Comparison of ENCODE assay signal across 1 cellular context in the genomic region with DNA sequence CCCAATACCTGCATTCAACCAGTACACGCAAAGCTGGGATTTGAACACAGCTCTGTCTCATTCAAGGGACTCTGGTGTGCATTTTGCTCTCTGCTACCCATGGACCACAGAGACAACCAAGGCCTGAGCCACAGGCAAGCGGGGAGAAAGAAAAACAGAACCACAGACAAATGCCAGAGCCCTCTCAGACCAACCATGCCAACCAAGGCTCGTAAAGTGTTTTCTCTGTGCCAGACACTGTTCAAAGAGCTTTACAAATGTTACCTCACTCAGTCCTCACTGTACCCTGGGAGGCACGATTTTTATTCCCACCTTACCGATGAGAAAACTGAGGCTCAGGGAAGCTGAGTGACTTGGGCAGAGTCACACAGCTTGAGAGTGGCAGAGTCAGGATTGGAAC.
TF ChIP-seq lines count a peak whose summit lies in the region.

No MANE protein-coding gene starts in this region.

TF ChIP-seq in SK-N-SH, 30 proteins besides CTCF, POLR2A, EP300 and RAD21 (continued from another document):
- TF ChIP-seq, protein P1, sequence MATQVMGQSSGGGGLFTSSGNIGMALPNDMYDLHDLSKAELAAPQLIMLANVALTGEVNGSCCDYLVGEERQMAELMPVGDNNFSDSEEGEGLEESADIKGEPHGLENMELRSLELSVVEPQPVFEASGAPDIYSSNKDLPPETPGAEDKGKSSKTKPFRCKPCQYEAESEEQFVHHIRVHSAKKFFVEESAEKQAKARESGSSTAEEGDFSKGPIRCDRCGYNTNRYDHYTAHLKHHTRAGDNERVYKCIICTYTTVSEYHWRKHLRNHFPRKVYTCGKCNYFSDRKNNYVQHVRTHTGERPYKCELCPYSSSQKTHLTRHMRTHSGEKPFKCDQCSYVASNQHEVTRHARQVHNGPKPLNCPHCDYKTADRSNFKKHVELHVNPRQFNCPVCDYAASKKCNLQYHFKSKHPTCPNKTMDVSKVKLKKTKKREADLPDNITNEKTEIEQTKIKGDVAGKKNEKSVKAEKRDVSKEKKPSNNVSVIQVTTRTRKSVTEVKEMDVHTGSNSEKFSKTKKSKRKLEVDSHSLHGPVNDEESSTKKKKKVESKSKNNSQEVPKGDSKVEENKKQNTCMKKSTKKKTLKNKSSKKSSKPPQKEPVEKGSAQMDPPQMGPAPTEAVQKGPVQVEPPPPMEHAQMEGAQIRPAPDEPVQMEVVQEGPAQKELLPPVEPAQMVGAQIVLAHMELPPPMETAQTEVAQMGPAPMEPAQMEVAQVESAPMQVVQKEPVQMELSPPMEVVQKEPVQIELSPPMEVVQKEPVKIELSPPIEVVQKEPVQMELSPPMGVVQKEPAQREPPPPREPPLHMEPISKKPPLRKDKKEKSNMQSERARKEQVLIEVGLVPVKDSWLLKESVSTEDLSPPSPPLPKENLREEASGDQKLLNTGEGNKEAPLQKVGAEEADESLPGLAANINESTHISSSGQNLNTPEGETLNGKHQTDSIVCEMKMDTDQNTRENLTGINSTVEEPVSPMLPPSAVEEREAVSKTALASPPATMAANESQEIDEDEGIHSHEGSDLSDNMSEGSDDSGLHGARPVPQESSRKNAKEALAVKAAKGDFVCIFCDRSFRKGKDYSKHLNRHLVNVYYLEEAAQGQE (IDR thresholded peaks at IDR 0.05; ENCODE audit: low read depth, low read length) = no peak
- TF ChIP-seq, protein P2, sequence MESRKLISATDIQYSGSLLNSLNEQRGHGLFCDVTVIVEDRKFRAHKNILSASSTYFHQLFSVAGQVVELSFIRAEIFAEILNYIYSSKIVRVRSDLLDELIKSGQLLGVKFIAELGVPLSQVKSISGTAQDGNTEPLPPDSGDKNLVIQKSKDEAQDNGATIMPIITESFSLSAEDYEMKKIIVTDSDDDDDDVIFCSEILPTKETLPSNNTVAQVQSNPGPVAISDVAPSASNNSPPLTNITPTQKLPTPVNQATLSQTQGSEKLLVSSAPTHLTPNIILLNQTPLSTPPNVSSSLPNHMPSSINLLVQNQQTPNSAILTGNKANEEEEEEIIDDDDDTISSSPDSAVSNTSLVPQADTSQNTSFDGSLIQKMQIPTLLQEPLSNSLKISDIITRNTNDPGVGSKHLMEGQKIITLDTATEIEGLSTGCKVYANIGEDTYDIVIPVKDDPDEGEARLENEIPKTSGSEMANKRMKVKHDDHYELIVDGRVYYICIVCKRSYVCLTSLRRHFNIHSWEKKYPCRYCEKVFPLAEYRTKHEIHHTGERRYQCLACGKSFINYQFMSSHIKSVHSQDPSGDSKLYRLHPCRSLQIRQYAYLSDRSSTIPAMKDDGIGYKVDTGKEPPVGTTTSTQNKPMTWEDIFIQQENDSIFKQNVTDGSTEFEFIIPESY (IDR thresholded peaks at IDR 0.05; ENCODE audit: borderline replicate concordance, low read depth) = no peak
- TF ChIP-seq JUND (IDR thresholded peaks at IDR 0.05) (no peak), ELF1 (IDR thresholded peaks at IDR 0.05) (no peak), POLR2AphosphoS5 (IDR thresholded peaks at IDR 0.05; ENCODE audit: low read depth, low read length) (no peak)
- TF ChIP-seq, protein P3, sequence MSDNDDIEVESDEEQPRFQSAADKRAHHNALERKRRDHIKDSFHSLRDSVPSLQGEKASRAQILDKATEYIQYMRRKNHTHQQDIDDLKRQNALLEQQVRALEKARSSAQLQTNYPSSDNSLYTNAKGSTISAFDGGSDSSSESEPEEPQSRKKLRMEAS (IDR thresholded peaks at IDR 0.05; ENCODE audit: low read depth) = no peak
- TF ChIP-seq, protein P4, sequence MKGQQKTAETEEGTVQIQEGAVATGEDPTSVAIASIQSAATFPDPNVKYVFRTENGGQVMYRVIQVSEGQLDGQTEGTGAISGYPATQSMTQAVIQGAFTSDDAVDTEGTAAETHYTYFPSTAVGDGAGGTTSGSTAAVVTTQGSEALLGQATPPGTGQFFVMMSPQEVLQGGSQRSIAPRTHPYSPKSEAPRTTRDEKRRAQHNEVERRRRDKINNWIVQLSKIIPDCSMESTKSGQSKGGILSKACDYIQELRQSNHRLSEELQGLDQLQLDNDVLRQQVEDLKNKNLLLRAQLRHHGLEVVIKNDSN (IDR thresholded peaks at IDR 0.05; ENCODE audit: borderline replicate concordance, low read depth) = no peak
